8 cellular contexts compared by ENCODE assay signal in genomic region chr1:230979389-230979716, GRCh38. TPM values are rescaled to one million over a fixed set of nuclear protein-coding genes. Genes with fewer than 3 reads are reported as not detected.
DNase-seq lines count a peak whose midpoint lies in the region; ATAC-seq and TF ChIP-seq lines count a peak whose summit lies in the region.

No MANE protein-coding gene starts in this region.

- no peak for DNase-seq in H7
- no peak for DNase-seq in WERI-Rb-1
- no peak for DNase-seq in right cardiac atrium
- no peak for DNase-seq in HPDE6-E6E7 (ENCODE audit: extremely low spot score)
- DNase-seq in NCI-H748 (lab: John Stamatoyannopoulos, UW; ENCODE audit: unreplicated experiment) = no peak
- no peak for DNase-seq in NCI-H69 (lab: John Stamatoyannopoulos, UW)

- TF ChIP-seq CTCF in WERI-Rb-1 (IDR thresholded peaks at IDR 0.05; ENCODE audit: low read depth, low read length) = no peak

- H3K9ac ChIP-seq in skeletal muscle satellite cell (ENCODE audit: low read depth, low read length) = peak overlapping the region; percentile 73

- H3K4me3 ChIP-seq in H7 (ENCODE audit: insufficient read depth, low read depth, low read length) = peak overlapping the region; percentile 76
- H3K4me3 ChIP-seq in WERI-Rb-1 (ENCODE audit: low read depth, low read length) = peak overlapping the region; percentile 88
- peak overlapping the region; percentile 84 for H3K4me3 ChIP-seq in right cardiac atrium (ENCODE audit: low read length)
- peak overlapping the region; percentile 78 for H3K4me3 ChIP-seq in skeletal muscle satellite cell (ENCODE audit: low read length)

- no peaks in the 10 kb centered on the region for H3K4me1 ChIP-seq in right cardiac atrium (ENCODE audit: control insufficient read depth, insufficient read depth, low read length)
- peaks cover 15% of the 10 kb centered on the region for H3K4me1 ChIP-seq in skeletal muscle satellite cell (ENCODE audit: control insufficient read depth, insufficient read depth, low read length)

- H3K9me3 ChIP-seq in WERI-Rb-1 (ENCODE audit: severe bottlenecking) (no peaks in the 10 kb centered on the region), right cardiac atrium (ENCODE audit: control insufficient read depth, low read length) (no peaks in the 10 kb centered on the region), skeletal muscle satellite cell (replicated peaks; ENCODE audit: low read length) (no peaks in the 10 kb centered on the region)

- 6% methylated on average over 12 of the region's 12 CpGs for WGBS in right cardiac atrium

- intact Hi-C loops in right cardiac atrium (cut with DNase I) = no loop called here

- H3K27ac ChIP-seq in WERI-Rb-1 (peak overlapping the region; percentile 55), right cardiac atrium (ENCODE audit: low read length) (peak overlapping the region; percentile 79)

- no peak for ATAC-seq in right cardiac atrium
- no peak for ATAC-seq in GM18858 (IDR thresholded peaks at IDR 0.05; ENCODE audit: unreplicated experiment)

- H3K4me2 ChIP-seq in skeletal muscle satellite cell (ENCODE audit: low read length) = peak overlapping the region; percentile 80

- H3K36me3 ChIP-seq in H7 (replicated peaks; ENCODE audit: control insufficient read depth, insufficient read depth, low read length) = no peaks in the 10 kb centered on the region
- peaks cover 5% of the 10 kb centered on the region for H3K36me3 ChIP-seq in WERI-Rb-1
- peaks cover 7% of the 10 kb centered on the region for H3K36me3 ChIP-seq in skeletal muscle satellite cell (ENCODE audit: insufficient read depth, low read length)

- H3K27me3 ChIP-seq in H7 (ENCODE audit: control insufficient read depth, insufficient read depth, low read length) = peaks cover 49% of the 10 kb centered on the region
- no peaks in the 10 kb centered on the region for H3K27me3 ChIP-seq in WERI-Rb-1 (ENCODE audit: insufficient read depth, low read depth, severe bottlenecking)
- H3K27me3 ChIP-seq in right cardiac atrium (ENCODE audit: control insufficient read depth, insufficient read depth) = no peaks in the 10 kb centered on the region
- no peaks in the 10 kb centered on the region for H3K27me3 ChIP-seq in skeletal muscle satellite cell (ENCODE audit: control insufficient read depth, insufficient read depth, low read length)

RNA-seq across cellular contexts. Expression of gene ARV1, which starts 0.5 kb away (rescaled TPM):
- 16.5 and 19.8 TPM in 2 replicates for total RNA-seq in H7 (2014; rRNA removed; shearing (Covaris generic))
- total RNA-seq in right cardiac atrium = 10 to 100 TPM; 25.2 to 29.2 (median 27.6) TPM
- 48.5 TPM for polyA plus RNA-seq in right cardiac atrium
- 16.7 and 18.1 TPM in 2 replicates for total RNA-seq in skeletal muscle satellite cell (2012; rRNA removed)

RNA-seq across cellular contexts. Expression of gene TTC13, which starts 0.7 kb away (rescaled TPM):
- 7.3 and 10.5 TPM in 2 replicates for total RNA-seq in H7 (2014; rRNA removed; shearing (Covaris generic))
- 1 to 10 TPM; 6.5 to 8.6 (median 7.5) TPM for total RNA-seq in right cardiac atrium
- 4.5 TPM for polyA plus RNA-seq in right cardiac atrium
- total RNA-seq in skeletal muscle satellite cell (2012; rRNA removed) = 7.1 and 9.8 TPM in 2 replicates
